ENCODE assay signal across 16 cellular contexts in the genomic region with DNA sequence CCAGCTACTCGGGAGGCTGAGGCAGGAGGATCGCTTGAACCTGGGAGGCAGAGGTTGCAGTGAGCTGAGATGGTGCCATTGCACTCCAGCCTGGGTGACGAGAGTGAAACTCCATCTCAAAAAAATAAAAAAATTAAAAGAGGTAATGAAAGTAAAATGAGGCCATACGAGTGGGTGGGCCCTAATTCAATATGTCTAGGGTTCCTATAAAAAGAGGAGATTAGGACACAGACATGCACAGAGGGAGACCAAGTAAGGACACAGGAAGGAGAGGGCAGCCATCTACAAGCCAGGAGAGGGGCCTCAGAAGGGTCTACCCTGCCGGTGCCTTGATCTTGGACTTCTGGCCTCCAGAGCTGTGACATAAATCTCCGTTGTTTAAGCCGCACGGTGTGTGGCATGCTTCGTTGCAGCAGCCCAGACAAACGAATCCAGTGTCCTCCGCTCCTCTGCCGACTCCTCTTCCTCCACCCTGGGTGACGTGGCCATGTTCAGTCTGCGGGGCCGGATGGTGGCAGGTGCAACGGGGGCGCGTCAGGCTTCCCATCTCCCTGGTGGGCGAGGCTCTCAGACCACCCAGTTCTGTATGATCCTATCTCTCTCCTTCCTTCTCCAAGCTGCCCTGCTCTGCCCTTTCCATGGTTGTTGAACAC. TPM values are rescaled to one million over a fixed set of nuclear protein-coding genes. Genes with fewer than 3 reads are reported as not detected.
"Had no signal": no experiment of that assay in that cellular context is flagged by ENCODE, and none has a peak within 500 bp of the region (broad histone marks: within the 10 kb centered on the region; RNA-seq: fewer than 3 reads in every experiment).

No MANE protein-coding gene starts in this region.

- H3K36me3 ChIP-seq: neural progenitor cell, pancreas had no signal

- H3K4me3 Mint-ChIP-seq: activated T-helper 17 cell treated with anti-CD3 and anti-CD28 coated beads, Interleukin-2, amount 50 U/mL, for 72 hours; central memory CD8-positive, alpha-beta T cell; mesothelial cell of epicardium; neural progenitor cell had no signal

- H3K27ac ChIP-seq: brain microvascular endothelial cell, coronary artery, neural progenitor cell, pancreas, suprapubic skin had no signal

- H3K4me1 ChIP-seq: pancreas, suprapubic skin had no signal

- H2AFZ ChIP-seq: neural progenitor cell had no signal

- H3K4me3 ChIP-seq: coronary artery, neural progenitor cell, pancreas, suprapubic skin had no signal

- DNase-seq: activated naive CD4-positive, alpha-beta T cell treated with Interleukin-2 at 50 U/mL for 16 hours; brain microvascular endothelial cell; kidney glomerular epithelial cell; stimulated activated CD4-positive, alpha-beta T cell treated with anti-CD3 and anti-CD28 coated beads, Interleukin-15, amount 100 ng/mL, for 24 hours; stimulated activated CD4-positive, alpha-beta T cell treated with anti-CD3 and anti-CD28 coated beads, Interleukin-4, amount 100 ng/mL, for 24 hours; stimulated activated naive CD8-positive, alpha-beta T cell treated with anti-CD3 and anti-CD28 coated beads, Interleukin-15, Interleukin-2, amounts not matched to agents 100 U/mL and 50 U/mL, for 24 hours; trophoblast cell had no signal

- H3K27ac Mint-ChIP-seq: activated T-helper 17 cell treated with anti-CD3 and anti-CD28 coated beads, Interleukin-2, amount 50 U/mL, for 72 hours; mesothelial cell of epicardium; neural progenitor cell had no signal

- H3K4me1 Mint-ChIP-seq: mesothelial cell of epicardium had no signal

- H3K9me3 ChIP-seq: pancreas, suprapubic skin had no signal

- H3K27me3 ChIP-seq: brain microvascular endothelial cell, neural progenitor cell, pancreas, suprapubic skin had no signal

- H3K4me2 ChIP-seq: neural progenitor cell had no signal

- H3K9ac ChIP-seq: neural progenitor cell had no signal

- FAIRE-seq: pancreas had no signal

- ATAC-seq: activated T-helper 17 cell treated with anti-CD3 and anti-CD28 coated beads, Interleukin-2, amount 50 U/mL, for 72 hours; esophagus mucosa; stimulated activated naive CD8-positive, alpha-beta T cell treated with anti-CD3 and anti-CD28 coated beads, Interleukin-15, Interleukin-2, amounts not matched to agents 100 U/mL and 50 U/mL, for 24 hours had no signal

- H3K27me3 Mint-ChIP-seq: activated T-helper 17 cell treated with anti-CD3 and anti-CD28 coated beads, Interleukin-2, amount 50 U/mL, for 72 hours; central memory CD8-positive, alpha-beta T cell had no signal

RNA-seq across cellular contexts. Expression of a gene that starts 51.6 kb away (rescaled TPM):
- total RNA-seq: glomerular endothelial cell had no signal
